Comparison of ENCODE assay signal across 11 cellular contexts in the genomic region with DNA sequence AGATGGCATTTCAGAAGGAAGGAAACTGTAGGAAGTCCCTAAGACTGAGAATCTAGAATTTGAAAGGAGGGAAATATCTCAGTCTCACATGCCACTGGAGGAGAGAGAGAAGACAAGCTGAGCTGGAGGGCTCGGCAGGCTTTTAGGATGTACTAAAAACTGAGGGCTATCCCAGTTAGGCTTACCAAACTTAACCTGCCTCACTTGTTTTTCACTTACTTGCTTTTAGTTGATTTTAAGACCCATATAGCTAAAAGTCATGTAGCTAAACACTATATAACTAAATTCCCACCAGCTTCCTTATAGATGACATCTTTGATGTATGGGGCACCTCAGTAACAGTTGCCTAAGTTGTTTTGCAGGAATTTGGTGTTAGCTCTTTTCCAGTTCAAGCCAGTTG.
"Had no signal": no experiment of that assay in that cellular context is flagged by ENCODE, and none has a peak within 500 bp of the region (broad histone marks: within the 10 kb centered on the region; RNA-seq: fewer than 3 reads in every experiment).

No MANE protein-coding gene starts in this region.

- H3K36me3 ChIP-seq: HAP-1 had no signal

- H3K9me3 ChIP-seq: HAP-1 had no signal

- ATAC-seq: GM23338, HCT116 had no signal

- H3K27ac Mint-ChIP-seq: GM23338, H9, HFFc6 had no signal

- H3K4me3 ChIP-seq: GM23248, GM23338, HAP-1 had no signal

- H3K4me3 Mint-ChIP-seq: GM23338, H9, HFFc6 had no signal

- DNase-seq: GM23248, GOT3, H7, H9, HCEC 1CT, HFFc6 had no signal

- H3K4me2 ChIP-seq: GM23338 had no signal

- H3K27ac ChIP-seq: GM23248 had no signal

- H2AFZ ChIP-seq: GM23248, GM23338 had no signal

- H3K4me1 ChIP-seq: HAP-1 had no signal

- FAIRE-seq: H1, H54 had no signal

- H3K9ac ChIP-seq: GM23248 had no signal

- H3K4me1 Mint-ChIP-seq: GM23338, H9 had no signal
